In the genomic region with DNA sequence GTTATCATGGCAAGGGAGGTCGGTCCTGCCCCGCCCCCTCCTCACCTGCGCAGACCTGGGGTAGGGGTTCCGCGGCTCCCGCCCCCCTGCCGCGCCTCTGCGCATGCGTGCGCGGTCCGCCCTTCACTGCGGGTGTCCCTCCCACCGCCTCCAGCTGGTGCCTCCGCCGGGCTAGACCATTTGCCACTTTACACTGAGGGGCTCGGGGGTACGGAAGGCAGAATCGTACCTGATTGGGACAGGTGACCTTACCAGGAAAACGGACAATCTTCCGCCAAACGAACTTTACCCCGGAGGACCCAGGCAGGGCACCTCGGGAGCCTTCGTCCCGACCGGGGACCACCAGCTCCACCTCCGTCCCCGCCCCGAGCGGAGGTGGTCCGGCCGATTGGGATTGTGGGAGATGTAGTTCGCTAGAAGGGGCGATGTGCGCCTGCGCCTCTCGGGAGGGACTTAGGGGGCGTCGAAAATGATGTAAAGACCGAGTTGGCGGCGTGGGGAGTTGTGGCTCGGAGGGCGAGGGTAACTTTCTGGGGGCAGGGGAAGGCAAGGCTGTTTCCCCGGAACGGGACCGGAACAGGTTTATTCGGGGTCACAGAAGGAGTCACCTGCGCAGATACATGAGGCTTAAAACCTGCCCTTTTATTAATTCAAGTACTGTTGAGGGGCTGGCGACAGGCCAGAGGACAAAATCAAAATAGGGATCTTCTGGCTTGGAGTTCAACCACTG, we compare ENCODE assay signal across 7 cellular contexts. TPM values are rescaled to one million over a fixed set of nuclear protein-coding genes. Genes with fewer than 3 reads are reported as not detected.
DNase-seq lines count a peak whose midpoint lies in the region; ATAC-seq and TF ChIP-seq lines count a peak whose summit lies in the region.

A gene with protein sequence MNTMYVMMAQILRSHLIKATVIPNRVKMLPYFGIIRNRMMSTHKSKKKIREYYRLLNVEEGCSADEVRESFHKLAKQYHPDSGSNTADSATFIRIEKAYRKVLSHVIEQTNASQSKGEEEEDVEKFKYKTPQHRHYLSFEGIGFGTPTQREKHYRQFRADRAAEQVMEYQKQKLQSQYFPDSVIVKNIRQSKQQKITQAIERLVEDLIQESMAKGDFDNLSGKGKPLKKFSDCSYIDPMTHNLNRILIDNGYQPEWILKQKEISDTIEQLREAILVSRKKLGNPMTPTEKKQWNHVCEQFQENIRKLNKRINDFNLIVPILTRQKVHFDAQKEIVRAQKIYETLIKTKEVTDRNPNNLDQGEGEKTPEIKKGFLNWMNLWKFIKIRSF (minus strand): TSS at position 344 of the 730 bp plus-strand sequence. CDS start 2,323 bp downstream, outside the sequence.

- no peaks in the 10 kb centered on the region for H3K36me3 Mint-ChIP-seq in T-helper 2 cell treated with Interferon-gamma antibody and Interleukin-4, amounts not matched to agents 5 μg/mL and 100 μg/mL, for 36 hours (ENCODE audit: low read depth)

- H3K27ac Mint-ChIP-seq in T-helper 2 cell treated with Interferon-gamma antibody and Interleukin-4, amounts not matched to agents 5 μg/mL and 100 μg/mL, for 36 hours: peak within 1 kb of the TSS; percentile 79

- H3K27me3 Mint-ChIP-seq in T-helper 2 cell treated with Interferon-gamma antibody and Interleukin-4, amounts not matched to agents 5 μg/mL and 100 μg/mL, for 36 hours (ENCODE audit: low read depth): peaks cover 13% of the 10 kb centered on the region

- in situ Hi-C loops in astrocyte of the cerebellum (cut with HindIII; ENCODE audit: low sequenced_read_pairs): no loop called here

- ATAC-seq in GM18502 (IDR thresholded peaks at IDR 0.05; ENCODE audit: poor library complexity, unreplicated experiment) (peak; percentile 98), HG02938 (IDR thresholded peaks at IDR 0.05; ENCODE audit: unreplicated experiment) (peak; percentile 90)

- H3K4me3 ChIP-seq in astrocyte of the cerebellum (ENCODE audit: low read depth, low read length): peak within 1 kb of the TSS; percentile 83

- H3K9me3 Mint-ChIP-seq in T-helper 2 cell treated with Interferon-gamma antibody and Interleukin-4, amounts not matched to agents 5 μg/mL and 100 μg/mL, for 36 hours: no peaks in the 10 kb centered on the region

- peak within 1 kb of the TSS; percentile 90 for H3K4me3 Mint-ChIP-seq in T-helper 2 cell treated with Interferon-gamma antibody and Interleukin-4, amounts not matched to agents 5 μg/mL and 100 μg/mL, for 36 hours

- H3K4me1 Mint-ChIP-seq in T-helper 2 cell treated with Interferon-gamma antibody and Interleukin-4, amounts not matched to agents 5 μg/mL and 100 μg/mL, for 36 hours (ENCODE audit: low read depth): peaks cover 9% of the 10 kb centered on the region

- TF ChIP-seq CTCF in astrocyte of the cerebellum (IDR thresholded peaks at IDR 0.05; ENCODE audit: low read depth, low read length, missing control alignments): no peak

- peak; percentile 96 for DNase-seq in NCI-H1694 treated with DMSO at 0.1 percent for 48 hours (lab: John Stamatoyannopoulos, UW)
- peak; percentile 93 for DNase-seq in T-helper 2 cell treated with Interferon-gamma antibody and Interleukin-4, amounts not matched to agents 5 μg/mL and 100 μg/mL, for 36 hours (ENCODE audit: low spot score)
- peak; percentile 83 for DNase-seq in astrocyte of the cerebellum (ENCODE audit: low read depth)
- DNase-seq in hepatic stellate cell (ENCODE audit: low spot score): peak; percentile 94
- peak; percentile 75 for DNase-seq in renal cortical epithelial cell (ENCODE audit: low read depth)

RNA-seq across cellular contexts. Expression of the gene that starts here (rescaled TPM):
- 1.9 and 4.2 TPM in 2 replicates for total RNA-seq in renal cortical epithelial cell

Comparison
In these comparisons a context has a peak if more than half of its experiments do, and no peak if none do; other contexts are left out.
1. Peak in every context shown above with its lines: DNase-seq, ATAC-seq and H3K4me3 ChIP-seq.